In the genomic region with DNA sequence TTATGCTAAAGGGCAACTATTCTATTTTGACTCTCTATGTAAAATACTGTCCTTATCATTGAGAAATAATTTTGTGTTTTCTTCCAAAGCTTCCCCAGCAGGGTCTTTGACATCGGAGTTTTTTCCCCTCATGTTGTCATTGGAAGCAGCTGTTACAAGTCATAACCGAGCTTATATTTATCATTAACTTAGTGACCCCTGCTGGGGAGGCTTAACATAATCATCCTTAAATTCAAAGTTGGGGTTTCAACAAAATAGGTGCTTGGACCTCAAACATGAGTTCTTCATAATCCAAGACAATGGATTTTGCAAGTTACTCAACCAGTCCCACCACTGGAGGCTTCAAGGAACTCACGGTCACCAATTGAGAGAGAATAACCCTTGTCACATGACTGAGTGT, we compare ENCODE assay signal across 10 cellular contexts.
A peak's percentile ranks its signal among the peaks of the same experiment; 100 is the strongest.
DNase-seq lines count a peak whose midpoint lies in the region; ATAC-seq, FAIRE-seq and TF ChIP-seq lines count a peak whose summit lies in the region.
"Had no signal": no experiment of that assay in that cellular context is flagged by ENCODE, and none has a peak within 500 bp of the region (broad histone marks: within the 10 kb centered on the region; RNA-seq: fewer than 3 reads in every experiment).

No MANE protein-coding gene starts in this region.

- TF ChIP-seq CTCF in C4-2B (conservative IDR thresholded peaks at IDR 0.05) (peak; percentile 35), IMR-90 (conservative IDR thresholded peaks at IDR 0.05; ENCODE audit: low read depth, low read length) (peak; percentile 31; the same call in 1 of the 2 replicates), PC-9 (conservative IDR thresholded peaks at IDR 0.05) (0 out of 2 replicates have a peak, but pooled peaks have one; percentile 29), kidney epithelial cell (IDR thresholded peaks at IDR 0.05; ENCODE audit: insufficient read depth, low read length, poor library complexity, severe bottlenecking) (peak; percentile 14), Peyer's patch (IDR thresholded peaks at IDR 0.05) (peak in 3 of 6 experiments; percentile 41 to 51 (median 42))

- WGBS in IMR-90 (ENCODE audit: extremely low coverage in 2 of 2, insufficient read length in 1 of 2), 2 experiments, result 0% methylated on average over 2 of the region's 3 CpGs; no CpG with 5 or more reads in 1 of the 2 experiments

- H4K20me1 ChIP-seq in IMR-90 (ENCODE audit: insufficient read depth, low read length) (no peaks in the 10 kb centered on the region), PC-9 (ENCODE audit: insufficient read depth) (no peaks in the 10 kb centered on the region)

- no peak overlapping the region for H2BK20ac ChIP-seq in IMR-90 (ENCODE audit: low read depth, low read length)

- peak; percentile 43 for TF ChIP-seq RAD21 in IMR-90 (IDR thresholded peaks at IDR 0.05; ENCODE audit: low read length)

- in situ Hi-C loops in IMR-90 (cut with MboI; ENCODE audit: low sequenced_read_pairs), result no loop called here

- no peaks in the 10 kb centered on the region for H3K27me3 ChIP-seq in IMR-90 (ENCODE audit: control insufficient read depth, insufficient read depth, low read length)
- H3K27me3 ChIP-seq in PC-9 (ENCODE audit: insufficient read depth, low read depth), result peaks cover 7% of the 10 kb centered on the region; the same call in 1 of the 2 replicates
- no peaks in the 10 kb centered on the region for H3K27me3 ChIP-seq in kidney epithelial cell (ENCODE audit: control insufficient read depth, insufficient read depth, low read length)
- H3K27me3 ChIP-seq in Peyer's patch, result no peaks in the 10 kb centered on the region

- no peak overlapping the region for H2AK9ac ChIP-seq in IMR-90 (replicated peaks; ENCODE audit: low read depth, low read length, poor library complexity)

- POLR2A ChIA-PET in IMR-90 (lab: Charles Lee; ENCODE audit: unreplicated experiment), result no interaction called here
- POLR2A ChIA-PET in PC-9 (lab: Charles Lee; ENCODE audit: unreplicated experiment), result no interaction called here

- dilution Hi-C loops in IMR-90 (cut with HindIII; ENCODE audit: low sequenced_read_pairs, unreplicated experiment), result no loop called here

- H2AK5ac ChIP-seq in IMR-90 (ENCODE audit: low read depth, low read length), result no peak overlapping the region

- no peak overlapping the region for H3K14ac ChIP-seq in IMR-90 (replicated peaks; ENCODE audit: low read depth, low read length)

- no peak overlapping the region for H2BK15ac ChIP-seq in IMR-90 (ENCODE audit: low read depth, low read length)

- H3K9ac ChIP-seq in IMR-90 (ENCODE audit: low read depth, low read length), result no peak overlapping the region

- H3K56ac ChIP-seq in IMR-90 (ENCODE audit: extremely low read depth, insufficient read depth, low read length), result no peak overlapping the region

- H2AFZ ChIP-seq in IMR-90 (replicated peaks; ENCODE audit: low read length, poor library complexity), result no peak overlapping the region
- H2AFZ ChIP-seq in PC-9, result no peak overlapping the region

- H3K23ac ChIP-seq in IMR-90 (ENCODE audit: low read depth, low read length), result no peak overlapping the region

- no peaks in the 10 kb centered on the region for H3K9me1 ChIP-seq in IMR-90 (ENCODE audit: insufficient read depth, low read length)

- no peak overlapping the region for H4K91ac ChIP-seq in IMR-90 (ENCODE audit: insufficient read depth, low read depth, low read length)

- no peaks in the 10 kb centered on the region for H3K79me2 ChIP-seq in PC-9 (ENCODE audit: low read depth)

- CTCF ChIA-PET in IMR-90 (lab: Yijun Ruan, JAX) (no interaction called here), PC-9 (lab: Charles Lee) (no interaction called here)

- no peaks in the 10 kb centered on the region for H3K9me2 ChIP-seq in PC-9 (ENCODE audit: insufficient read depth)

- H3K36me3 ChIP-seq in IMR-90 (ENCODE audit: control insufficient read depth, insufficient read depth, low read length) (no peaks in the 10 kb centered on the region), PC-9 (ENCODE audit: low read depth) (no peaks in the 10 kb centered on the region), kidney epithelial cell (ENCODE audit: control insufficient read depth, insufficient read depth, low read length) (no peaks in the 10 kb centered on the region), Peyer's patch (no peaks in the 10 kb centered on the region)

- H3K27ac ChIP-seq in C4-2B (no peak overlapping the region), IMR-90 (ENCODE audit: insufficient read depth, low read length) (no peak overlapping the region), PC-9 (no peak overlapping the region), Peyer's patch (no peak overlapping the region)

- no peak for FAIRE-seq in GM12891 (lab: Jason Lieb, UNC)

- H4K5ac ChIP-seq in IMR-90 (ENCODE audit: low read depth, low read length), result no peak overlapping the region

- TF ChIP-seq POLR2A in IMR-90 (IDR thresholded peaks at IDR 0.05; ENCODE audit: low read depth, low read length) (no peak), Peyer's patch (IDR thresholded peaks at IDR 0.05) (no peak), GM12891 (IDR thresholded peaks at IDR 0.05; ENCODE audit: low read depth, low read length) (no peak)

- DNase-seq in IMR-90, result peak; percentile 5
- DNase-seq in PC-9, result no peak
- no peak for DNase-seq in kidney epithelial cell (ENCODE audit: low read depth)
- DNase-seq in Peyer's patch, result no peak
- no peak for DNase-seq in GM12891 (ENCODE audit: insufficient read length, low spot score)
- DNase-seq in T-helper 1 cell, result no peak
- DNase-seq: activated CD4-positive, alpha-beta T cell treated with anti-CD3 and anti-CD28 coated beads, Interleukin-2, amount 10 ng/mL, durations not matched to agents 7 days and 5 days; GOT3 had no signal

- no peak overlapping the region for H2BK5ac ChIP-seq in IMR-90 (ENCODE audit: low read depth, low read length, poor library complexity, severe bottlenecking)

- no peak overlapping the region for H2BK120ac ChIP-seq in IMR-90 (ENCODE audit: low read depth, low read length)

- H3F3A ChIP-seq in PC-9 (ENCODE audit: insufficient read depth, low read depth), result no peaks in the 10 kb centered on the region

- H4K8ac ChIP-seq in IMR-90 (ENCODE audit: low read depth in 2 of 2, low read length in 2 of 2), result no peak overlapping the region

- H3K4me3 ChIP-seq in IMR-90 (ENCODE audit: insufficient read depth, low read depth, low read length) (no peak overlapping the region), PC-9 (no peak overlapping the region), kidney epithelial cell (ENCODE audit: low read depth, low read length) (no peak overlapping the region), Peyer's patch (no peak overlapping the region)

- BruUV-seq in IMR-90 (replicated peaks; lab: Mats Ljungman, UMichigan), result no TSS peak
- BruUV-seq in PC-9 (replicated peaks; lab: Mats Ljungman, UMichigan), result no TSS peak

- no peaks in the 10 kb centered on the region for H3K79me1 ChIP-seq in IMR-90 (ENCODE audit: low read depth in 1 of 2, low read length in 2 of 2)

- no peak overlapping the region for H3K4ac ChIP-seq in IMR-90 (ENCODE audit: low read depth, low read length)

- H3K4me1 ChIP-seq in IMR-90 (ENCODE audit: control insufficient read depth, insufficient read depth, low read length) (no peaks in the 10 kb centered on the region), PC-9 (replicated peaks; ENCODE audit: insufficient read depth) (no peaks in the 10 kb centered on the region), Peyer's patch (no peaks in the 10 kb centered on the region)

- ATAC-seq in IMR-90 (ENCODE audit: low read depth) (no peak), GM18517 (IDR thresholded peaks at IDR 0.05; ENCODE audit: unreplicated experiment) (no peak)

- peaks cover 5% of the 10 kb centered on the region for H3K9me3 ChIP-seq in IMR-90 (ENCODE audit: control insufficient read depth, insufficient read depth, low read length)
- no peaks in the 10 kb centered on the region for H3K9me3 ChIP-seq in PC-9 (ENCODE audit: insufficient read depth, low read depth)
- H3K9me3 ChIP-seq in Peyer's patch, result no peaks in the 10 kb centered on the region

- intact Hi-C loops in IMR-90 (cut with micrococcal nuclease), result loop anchor here (5.0 kb wide), 1 partner anchor 1004 kb away; no protein-coding TSS in a partner anchor
- intact Hi-C loops in PC-9 (cut with micrococcal nuclease; ENCODE audit: unreplicated experiment), result loop anchor here (2.0 kb wide), 1 partner anchor 1002 kb away; no protein-coding TSS in a partner anchor

- no peak overlapping the region for H3K18ac ChIP-seq in IMR-90 (ENCODE audit: low read depth, low read length)

- H3K4me2 ChIP-seq in IMR-90 (ENCODE audit: low read depth, low read length) (no peak overlapping the region), PC-9 (no peak overlapping the region)

TF ChIP-seq in IMR-90, 13 proteins besides CTCF, POLR2A, EP300 and RAD21 (continues in another document):
- no peak for TF ChIP-seq SMC3 (IDR thresholded peaks at IDR 0.05; ENCODE audit: low read depth, low read length)
- no peak for TF ChIP-seq RCOR1 (IDR thresholded peaks at IDR 0.05; ENCODE audit: insufficient replicate concordance, low read length)
- TF ChIP-seq, protein P1, sequence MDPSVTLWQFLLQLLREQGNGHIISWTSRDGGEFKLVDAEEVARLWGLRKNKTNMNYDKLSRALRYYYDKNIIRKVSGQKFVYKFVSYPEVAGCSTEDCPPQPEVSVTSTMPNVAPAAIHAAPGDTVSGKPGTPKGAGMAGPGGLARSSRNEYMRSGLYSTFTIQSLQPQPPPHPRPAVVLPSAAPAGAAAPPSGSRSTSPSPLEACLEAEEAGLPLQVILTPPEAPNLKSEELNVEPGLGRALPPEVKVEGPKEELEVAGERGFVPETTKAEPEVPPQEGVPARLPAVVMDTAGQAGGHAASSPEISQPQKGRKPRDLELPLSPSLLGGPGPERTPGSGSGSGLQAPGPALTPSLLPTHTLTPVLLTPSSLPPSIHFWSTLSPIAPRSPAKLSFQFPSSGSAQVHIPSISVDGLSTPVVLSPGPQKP (IDR thresholded peaks at IDR 0.05; ENCODE audit: borderline replicate concordance, low read depth, low read length), result no peak

TF ChIP-seq in GM12891, 5 proteins besides CTCF, POLR2A, EP300 and RAD21:
- TF ChIP-seq POU2F2 (IDR thresholded peaks at IDR 0.05; ENCODE audit: low read depth, low read length), result no peak
- no peak for TF ChIP-seq SPI1 (IDR thresholded peaks at IDR 0.05; ENCODE audit: low read depth, low read length)
- no peak for TF ChIP-seq POLR2AphosphoS5 (IDR thresholded peaks at IDR 0.05; ENCODE audit: low read depth, low read length)
- no peak for TF ChIP-seq TAF1 (IDR thresholded peaks at IDR 0.05; ENCODE audit: low read depth, low read length)
- TF ChIP-seq PAX5 (IDR thresholded peaks at IDR 0.05; ENCODE audit: insufficient read depth, low read length, severe bottlenecking), result no peak
TF ChIP-seq in GM12891: peak in this region for 0.
